ENCODE assay signal across 16 cellular contexts in the genomic region with DNA sequence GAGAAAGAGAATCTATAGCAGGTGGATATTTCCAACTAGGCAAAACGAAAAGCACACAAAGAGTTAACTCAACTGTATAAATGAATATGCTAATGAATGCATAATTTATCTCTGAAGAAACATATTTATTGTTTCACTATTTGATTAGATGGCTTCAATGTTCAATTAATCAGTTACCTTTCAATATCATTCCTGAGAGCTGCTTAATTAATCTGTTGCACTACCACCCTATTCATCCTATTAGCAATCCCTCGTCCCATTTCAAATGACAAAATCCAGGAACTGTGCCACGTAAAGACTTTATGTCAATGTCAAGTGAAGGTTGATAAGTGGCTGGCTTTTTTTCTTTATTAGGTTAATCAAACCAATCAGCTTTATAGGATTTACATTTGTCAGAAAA.
A peak's percentile ranks its signal among the peaks of the same experiment; 100 is the strongest.
DNase-seq lines count a peak whose midpoint lies in the region; ATAC-seq and TF ChIP-seq lines count a peak whose summit lies in the region.
"Had no signal": no experiment of that assay in that cellular context is flagged by ENCODE, and none has a peak within 500 bp of the region (broad histone marks: within the 10 kb centered on the region; RNA-seq: fewer than 3 reads in every experiment).

No MANE protein-coding gene starts in this region.

- H2BK15ac ChIP-seq in neuronal stem cell (ENCODE audit: low read length): no peak overlapping the region

- intact Hi-C loops in dorsolateral prefrontal cortex (cut with DNase I): loop anchor here in 1 of 2 donors (5.0 kb wide), 1 partner anchor 52 kb away; no protein-coding TSS in a partner anchor
- intact Hi-C loops in gastrocnemius medialis (cut with DNase I; ENCODE audit: low total_unique reads): no loop called here

- H3K4ac ChIP-seq in neuronal stem cell (ENCODE audit: low read length): no peak overlapping the region

- no peak overlapping the region for H2BK120ac ChIP-seq in neuronal stem cell (ENCODE audit: low read depth, low read length)

- H2AK5ac ChIP-seq in neuronal stem cell (ENCODE audit: low read depth, low read length): no peak overlapping the region

- H3K9me3 ChIP-seq in neuronal stem cell (replicated peaks in 1 of 2; ENCODE audit: control insufficient read depth in 2 of 2, insufficient read depth in 1 of 2, low read depth in 1 of 2, low read length in 2 of 2): no peaks in the 10 kb centered on the region
- no peaks in the 10 kb centered on the region for H3K9me3 ChIP-seq in gastrocnemius medialis

- peaks cover 5% of the 10 kb centered on the region in 2 donors for H3K4me1 ChIP-seq in neuronal stem cell (ENCODE audit: control insufficient read depth in 2 of 2, insufficient read depth in 1 of 2, low read depth in 1 of 2, low read length in 2 of 2)
- no peaks in the 10 kb centered on the region for H3K4me1 ChIP-seq in gastrocnemius medialis
- H3K4me1 ChIP-seq: BLaER1 had no signal

- ATAC-seq in gastrocnemius medialis (no peak), HG02798 (IDR thresholded peaks at IDR 0.05; ENCODE audit: poor library complexity, unreplicated experiment) (no peak)

- peak overlapping the region; percentile 77 for H2AFZ ChIP-seq in neuronal stem cell (ENCODE audit: low read length)
- H2AFZ ChIP-seq: GM23338 had no signal

- H2BK5ac ChIP-seq in neuronal stem cell (ENCODE audit: low read length): no peak overlapping the region

- no peak overlapping the region for H3K9ac ChIP-seq in neuronal stem cell (ENCODE audit: low read depth, low read length, poor library complexity)
- H3K9ac ChIP-seq: BLaER1 had no signal

- H3K18ac ChIP-seq in neuronal stem cell (ENCODE audit: low read length): no peak overlapping the region

- H3K27ac ChIP-seq in angular gyrus (ENCODE audit: low read depth, low read length) (peak overlapping the region; percentile 91), dorsolateral prefrontal cortex (peak overlapping the region; percentile 39 to 100 (median 92)), neuronal stem cell (replicated peaks; ENCODE audit: low read length) (no peak overlapping the region), temporal lobe (ENCODE audit: low read depth, low read length) (peak overlapping the region; percentile 98), gastrocnemius medialis (no peak overlapping the region)
- H3K27ac ChIP-seq: BLaER1, HL-60 had no signal

- H3K4me3 ChIP-seq in dorsolateral prefrontal cortex (peak overlapping the region in 36 of 59 donors; percentile 0 to 55 (median 24)), neuronal stem cell (ENCODE audit: low read length in 2 of 2) (no peak overlapping the region), gastrocnemius medialis (no peak overlapping the region)
- H3K4me3 ChIP-seq: BLaER1, GM23338 had no signal

- no peaks in the 10 kb centered on the region for H3K27me3 ChIP-seq in dorsolateral prefrontal cortex
- H3K27me3 ChIP-seq in neuronal stem cell (ENCODE audit: control insufficient read depth in 3 of 3, insufficient read depth in 3 of 3, low read depth in 1 of 3, low read length in 3 of 3): no peaks in the 10 kb centered on the region
- no peaks in the 10 kb centered on the region for H3K27me3 ChIP-seq in gastrocnemius medialis
- H3K27me3 ChIP-seq: BLaER1 had no signal

- TF ChIP-seq CTCF in dorsolateral prefrontal cortex (IDR thresholded peaks at IDR 0.05 in 54 of 56, conservative IDR thresholded peaks at IDR 0.05 in 2 of 56; ENCODE audit: low read depth in 1 of 56, partially characterized antibody in 56 of 56): no peak
- no peak for TF ChIP-seq CTCF in gastrocnemius medialis (IDR thresholded peaks at IDR 0.05 in 4 of 5, conservative IDR thresholded peaks at IDR 0.05 in 1 of 5)

- H3K4me2 ChIP-seq in neuronal stem cell (ENCODE audit: insufficient read depth, low read length, poor library complexity, severe bottlenecking): no peak overlapping the region
- H3K4me2 ChIP-seq: BLaER1, GM23338 had no signal

- H3K23ac ChIP-seq in neuronal stem cell (ENCODE audit: low read depth, low read length, poor library complexity): no peak overlapping the region

- no peak overlapping the region for H4K91ac ChIP-seq in neuronal stem cell (ENCODE audit: low read depth, low read length, poor library complexity)

- WGBS in neuronal stem cell (ENCODE audit: extremely low coverage in 2 of 2, insufficient read length in 2 of 2, insufficient replicate concordance in 1 of 2), 2 donors: no CpG with 5 or more reads among the region's 3 CpGs

- H3K79me1 ChIP-seq in neuronal stem cell (ENCODE audit: low read depth, low read length): no peaks in the 10 kb centered on the region

- no peak for TF ChIP-seq POLR2A in gastrocnemius medialis (IDR thresholded peaks at IDR 0.05)

- in situ Hi-C loops in gastrocnemius medialis (cut with MboI; ENCODE audit: low sequenced_read_pairs in 4 of 4): no loop called here

- no peak overlapping the region for H4K8ac ChIP-seq in neuronal stem cell (ENCODE audit: low read depth, low read length)

- DNase-seq in dorsolateral prefrontal cortex: no peak
- DNase-seq in neuronal stem cell (ENCODE audit: low spot score): no peak
- no peak for DNase-seq in activated naive CD4-positive, alpha-beta T cell (lab: John Stamatoyannopoulos, UW)
- DNase-seq in gastrocnemius medialis: no peak
- DNase-seq: 8988T; CD4-positive, alpha-beta memory T cell; DMS153; DMS79; GDM1; HCEC 1CT had no signal

- H3K36me3 ChIP-seq in neuronal stem cell (replicated peaks in 1 of 2; ENCODE audit: control insufficient read depth in 2 of 2, insufficient read depth in 2 of 2, low read length in 2 of 2): no peaks in the 10 kb centered on the region
- no peaks in the 10 kb centered on the region for H3K36me3 ChIP-seq in gastrocnemius medialis
- H3K36me3 ChIP-seq: BLaER1 had no signal

- H2BK12ac ChIP-seq in neuronal stem cell (ENCODE audit: low read length): no peak overlapping the region

- H3K14ac ChIP-seq in neuronal stem cell (ENCODE audit: low read length): no peak overlapping the region

Comparison
In these comparisons a context has a peak if more than half of its experiments do, and no peak if none do; other contexts are left out.
1. H3K27ac ChIP-seq: peak in angular gyrus (single experiment), dorsolateral prefrontal cortex (59 of 59) and temporal lobe (single experiment); none in neuronal stem cell (single experiment) and gastrocnemius medialis (0 of 4).
2. H3K4me3 ChIP-seq: peak in dorsolateral prefrontal cortex (36 of 59); none in neuronal stem cell (0 of 2) and gastrocnemius medialis (0 of 4).